Comparison of ENCODE assay signal across 13 cellular contexts in genomic region chr1:8003431-8004112, GRCh38. TPM values are rescaled to one million over a fixed set of nuclear protein-coding genes. Genes with fewer than 3 reads are reported as not detected.
DNase-seq lines count a peak whose midpoint lies in the region; ATAC-seq and TF ChIP-seq lines count a peak whose summit lies in the region.
"Had no signal": no experiment of that assay in that cellular context is flagged by ENCODE, and none has a peak within 500 bp of the region (broad histone marks: within the 10 kb centered on the region; RNA-seq: fewer than 3 reads in every experiment).

No MANE protein-coding gene starts in this region.

- H3K27ac Mint-ChIP-seq in T-helper 17 cell (peak overlapping the region; percentile 6), neural progenitor cell (no peak overlapping the region)
- no peak overlapping the region for H3K27ac Mint-ChIP-seq in naive thymus-derived CD8-positive, alpha-beta T cell

- H3K9me3 ChIP-seq in T-helper 17 cell (ENCODE audit: control insufficient read depth, low read length, poor library complexity, severe bottlenecking) (no peaks in the 10 kb centered on the region), esophagus squamous epithelium (no peaks in the 10 kb centered on the region), psoas muscle (no peaks in the 10 kb centered on the region), neural progenitor cell (ENCODE audit: low read depth) (no peaks in the 10 kb centered on the region)

- WGBS in esophagus squamous epithelium, 2 donors, result 43 to 63% methylated on average over 6 of the region's 6 CpGs
- 83 to 85% (median 84%) methylated on average over 6 of the region's 6 CpGs for WGBS in psoas muscle, 3 donors

- H3K27me3 Mint-ChIP-seq in T-helper 17 cell, result no peaks in the 10 kb centered on the region
- H3K27me3 Mint-ChIP-seq in neural progenitor cell (ENCODE audit: insufficient read depth, low read depth), result no peaks in the 10 kb centered on the region
- no peaks in the 10 kb centered on the region for H3K27me3 Mint-ChIP-seq in naive thymus-derived CD8-positive, alpha-beta T cell

- H3K4me2 ChIP-seq in neural progenitor cell, result no peak overlapping the region

- H3K4me1 ChIP-seq in ACC112 (ENCODE audit: control insufficient read depth, insufficient read depth, low read length, unreplicated experiment) (peaks cover 39% of the 10 kb centered on the region), esophagus squamous epithelium (peaks cover 23 to 65% (median 30%) of the 10 kb centered on the region in 3 donors), psoas muscle (peaks cover 34% of the 10 kb centered on the region), neural progenitor cell (peaks cover 12% of the 10 kb centered on the region)

- TF ChIP-seq CTCF in esophagus squamous epithelium (IDR thresholded peaks at IDR 0.05), result no peak
- no peak for TF ChIP-seq CTCF in psoas muscle (IDR thresholded peaks at IDR 0.05)
- no peak for TF ChIP-seq CTCF in neural progenitor cell (IDR thresholded peaks at IDR 0.05)

- H3K4me1 Mint-ChIP-seq in T-helper 17 cell (no peaks in the 10 kb centered on the region), neural progenitor cell (peaks cover 14% of the 10 kb centered on the region)
- H3K4me1 Mint-ChIP-seq in naive thymus-derived CD8-positive, alpha-beta T cell, result no peaks in the 10 kb centered on the region

- POLR2A ChIA-PET in naive thymus-derived CD8-positive, alpha-beta T cell (lab: Charles Lee), result no interaction called here

- H3K4me3 Mint-ChIP-seq in T-helper 17 cell (no peak overlapping the region), neural progenitor cell (no peak overlapping the region)
- H3K4me3 Mint-ChIP-seq in naive thymus-derived CD8-positive, alpha-beta T cell, result no peak overlapping the region

- H3K36me3 Mint-ChIP-seq in T-helper 17 cell (ENCODE audit: low read depth) (no peaks in the 10 kb centered on the region), neural progenitor cell (peaks cover 3% of the 10 kb centered on the region)
- H3K36me3 Mint-ChIP-seq in naive thymus-derived CD8-positive, alpha-beta T cell, result peaks cover 8 to 28% (median 10%) of the 10 kb centered on the region in 3 donors

- H3K27me3 ChIP-seq in ACC112 (ENCODE audit: insufficient read depth, low read length) (no peaks in the 10 kb centered on the region), esophagus squamous epithelium (no peaks in the 10 kb centered on the region), psoas muscle (ENCODE audit: insufficient read depth in 3 of 3, low read length in 2 of 3) (no peaks in the 10 kb centered on the region), neural progenitor cell (no peaks in the 10 kb centered on the region)

- intact Hi-C loops in esophagus squamous epithelium (cut with DNase I), result no loop called here
- intact Hi-C loops in psoas muscle (cut with DNase I), result no loop called here

- H3K79me2 ChIP-seq in ACC112 (ENCODE audit: control insufficient read depth, insufficient read depth, low read length, unreplicated experiment), result no peaks in the 10 kb centered on the region
- no peaks in the 10 kb centered on the region for H3K79me2 ChIP-seq in neural progenitor cell (ENCODE audit: low read depth)

- no peaks in the 10 kb centered on the region for H3K9me3 Mint-ChIP-seq in neural progenitor cell
- H3K9me3 Mint-ChIP-seq in naive thymus-derived CD8-positive, alpha-beta T cell, result no peaks in the 10 kb centered on the region

- H3K9ac ChIP-seq in neural progenitor cell, result no peak overlapping the region

- H2AFZ ChIP-seq in ACC112 (ENCODE audit: low read length, unreplicated experiment), result no peak overlapping the region
- H2AFZ ChIP-seq in neural progenitor cell (replicated peaks), result no peak overlapping the region

- H3K27ac ChIP-seq in ACC112 (ENCODE audit: low read depth, low read length) (peak overlapping the region; percentile 99), esophagus squamous epithelium (peak overlapping the region; percentile 84 to 95 (median 92)), psoas muscle (peak overlapping the region; percentile 86), neural progenitor cell (no peak overlapping the region)

- H3K4me3 ChIP-seq in ACC112 (ENCODE audit: low read depth, low read length), result peak overlapping the region; percentile 52; the same call in 1 of the 2 replicates
- H3K4me3 ChIP-seq in esophagus squamous epithelium, result no peak overlapping the region
- no peak overlapping the region for H3K4me3 ChIP-seq in psoas muscle
- no peak overlapping the region for H3K4me3 ChIP-seq in neural progenitor cell

- no peak for ATAC-seq in T-helper 17 cell
- no peak for ATAC-seq in psoas muscle
- no peak for ATAC-seq in naive thymus-derived CD8-positive, alpha-beta T cell

- no peaks in the 10 kb centered on the region for H3K36me3 ChIP-seq in ACC112 (ENCODE audit: insufficient read depth, low read length)
- H3K36me3 ChIP-seq in esophagus squamous epithelium, result peaks cover 0 to 5% (median 0%) of the 10 kb centered on the region in 3 donors
- no peaks in the 10 kb centered on the region for H3K36me3 ChIP-seq in psoas muscle (ENCODE audit: insufficient read depth in 1 of 2, low read depth in 1 of 2)
- no peaks in the 10 kb centered on the region for H3K36me3 ChIP-seq in neural progenitor cell

- no peak for TF ChIP-seq POLR2A in esophagus squamous epithelium (IDR thresholded peaks at IDR 0.05)

- DNase-seq in T-helper 17 cell (no peak), esophagus squamous epithelium (lab: John Stamatoyannopoulos, UW) (no peak), psoas muscle (no peak), neural progenitor cell (ENCODE audit: low spot score) (no peak), CD1c-positive myeloid dendritic cell (ENCODE audit: extremely low spot score) (no peak), NCI-H1436 treated with DMSO at 0.1 percent for 48 hours (lab: John Stamatoyannopoulos, UW) (no peak)
- DNase-seq in naive thymus-derived CD8-positive, alpha-beta T cell, result no peak
- DNase-seq: activated CD8-positive, alpha-beta memory T cell treated with anti-CD3 and anti-CD28 coated beads, Interleukin-2, amount 50 U/mL, for 4 hours; AML-193; effector memory CD4-positive, alpha-beta T cell; HCEC 1CT; SIG-M5 had no signal

- H4K20me1 ChIP-seq in neural progenitor cell (ENCODE audit: low read depth), result no peaks in the 10 kb centered on the region

- no peaks in the 10 kb centered on the region for H3F3A ChIP-seq in neural progenitor cell (ENCODE audit: low read depth)

RNA-seq across cellular contexts. Expression of gene ERRFI1, which starts 22.5 kb away (rescaled TPM):
- total RNA-seq in T-helper 17 cell, result 1 to 10 TPM; 1.1 to 1.8 TPM
- total RNA-seq in esophagus squamous epithelium, result 10 to 100 TPM; 23.3 to 95.9 (median 49.3) TPM
- 10 to 100 TPM; 23.2 to 76.2 (median 58.7) TPM for total RNA-seq in psoas muscle
- polyA plus RNA-seq in psoas muscle, result 10 to 100 TPM; 55.4 to 99.9 (median 94.9) TPM
- 35.3 and 44.8 TPM in 2 replicates for total RNA-seq in neural progenitor cell (ENCODE audit: low replicate concordance)
- total RNA-seq in naive thymus-derived CD8-positive, alpha-beta T cell, result 1 to 10 TPM; 1.0 to 2.1 TPM
- polyA plus RNA-seq in naive thymus-derived CD8-positive, alpha-beta T cell, result under 1 TPM in 2 of 3 donors, not detected in 1; 0.28 to 0.42 TPM

RNA-seq across cellular contexts. Expression of gene PARK7, which starts 42.1 kb away (rescaled TPM):
- total RNA-seq in T-helper 17 cell (100 to 1,000 TPM; 106 to 123 TPM), esophagus squamous epithelium (100 to 1,000 TPM in 3 of 4 donors, 10 to 100 TPM in 1; 93.9 to 156 (median 129) TPM), psoas muscle (100 to 1,000 TPM; 389 to 467 (median 417) TPM), neural progenitor cell (ENCODE audit: low replicate concordance) (193 and 214 TPM in 2 replicates)
- polyA plus RNA-seq in psoas muscle, result 100 to 1,000 TPM; 430 to 441 (median 432) TPM
- 100 to 1,000 TPM; 110 to 113 TPM for total RNA-seq in naive thymus-derived CD8-positive, alpha-beta T cell
- polyA plus RNA-seq in naive thymus-derived CD8-positive, alpha-beta T cell, result 100 to 1,000 TPM; 318 to 348 (median 345) TPM

Comparison
In these comparisons a context has a peak if more than half of its experiments do, and no peak if none do; other contexts are left out.
1. RNA of gene ERRFI1, which starts 22.5 kb away (total RNA-seq): 23.2 to 76.2 TPM in psoas muscle, 23.3 to 95.9 TPM in esophagus squamous epithelium and 35.3 to 44.8 TPM in neural progenitor cell; 1.0 to 2.1 TPM in naive thymus-derived CD8-positive, alpha-beta T cell and 1.1 to 1.8 TPM in T-helper 17 cell; every median in the first group is over 4 times any median in the second.